26 cellular contexts compared by ENCODE assay signal in the genomic region with DNA sequence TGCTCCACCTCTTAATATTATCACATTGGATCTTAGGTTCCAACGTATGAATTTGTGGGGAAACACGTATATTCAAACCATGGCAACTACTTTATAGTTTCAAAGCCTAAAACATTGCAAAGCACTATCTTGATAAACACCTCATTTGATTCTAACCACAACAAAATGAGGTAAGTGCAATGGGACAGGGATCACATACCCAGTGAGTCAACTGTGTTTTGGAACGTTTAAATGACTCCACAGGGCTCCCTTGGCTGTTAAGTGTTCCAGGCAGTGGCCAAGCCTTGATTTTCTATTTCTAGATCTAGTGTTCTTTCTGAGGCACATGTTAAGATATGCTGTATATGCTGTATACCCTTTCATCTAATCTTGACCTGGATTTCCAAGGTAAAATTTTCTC. TPM values are rescaled to one million over a fixed set of nuclear protein-coding genes. Genes with fewer than 3 reads are reported as not detected.
DNase-seq lines count a peak whose midpoint lies in the region; ATAC-seq and TF ChIP-seq lines count a peak whose summit lies in the region.
"Had no signal": no experiment of that assay in that cellular context is flagged by ENCODE, and none has a peak within 500 bp of the region (broad histone marks: within the 10 kb centered on the region; RNA-seq: fewer than 3 reads in every experiment).

No MANE protein-coding gene starts in this region.

- in situ Hi-C loops in GM23248 (cut with MboI) = no loop called here

- no peaks in the 10 kb centered on the region for H4K20me1 ChIP-seq in GM23248 (ENCODE audit: insufficient read depth)

- no peak overlapping the region for H3K9ac ChIP-seq in GM23248
- H3K9ac ChIP-seq: SK-N-SH had no signal

- H3K9me2 ChIP-seq in GM23248 (ENCODE audit: insufficient read depth) = no peaks in the 10 kb centered on the region
- H3K9me2 ChIP-seq: SK-N-SH had no signal

- peaks cover 80% of the 10 kb centered on the region for H3K4me1 Mint-ChIP-seq in activated T-helper 2 cell treated with anti-CD3 and anti-CD28 coated beads, Interferon-gamma antibody, Interleukin-2, Interleukin-4, amounts not matched to agents 10 μg/mL and 5 μg/mL and 100 μg/mL, durations not matched to agents 14 hours and 24 hours and 36 hours (ENCODE audit: low read depth)

- intact Hi-C loops in activated T-helper 2 cell treated with anti-CD3 and anti-CD28 coated beads, Interferon-gamma antibody, Interleukin-2, Interleukin-4, amounts not matched to agents 10 μg/mL and 5 μg/mL and 100 μg/mL, durations not matched to agents 14 hours and 24 hours and 36 hours (cut with micrococcal nuclease) = loop anchor here (1.0 to 10.0 kb wide), 3 partner anchors 52 to 519 kb away; no protein-coding TSS in a partner anchor
- intact Hi-C loops in mucosa of descending colon (cut with DNase I, micrococcal nuclease) = no loop called here

- H3K27me3 ChIP-seq in GM23248 (replicated peaks; ENCODE audit: insufficient read depth) = peaks cover 42% of the 10 kb centered on the region
- H3K27me3 ChIP-seq: upper lobe of left lung had no signal

- TF ChIP-seq CTCF in mucosa of descending colon (IDR thresholded peaks at IDR 0.05) = no peak

- H3K79me2 ChIP-seq in GM23248 (ENCODE audit: insufficient read depth) = no peaks in the 10 kb centered on the region

- no peak overlapping the region for H2AFZ ChIP-seq in GM23248

- no peaks in the 10 kb centered on the region for H3K9me3 ChIP-seq in GM23248 (ENCODE audit: low read depth)
- H3K9me3 ChIP-seq in mucosa of descending colon = no peaks in the 10 kb centered on the region
- H3K9me3 ChIP-seq: lower lobe of right lung, SK-N-SH, upper lobe of left lung had no signal

- H3K4me3 ChIP-seq in GM23248 (no peak overlapping the region), mucosa of descending colon (no peak overlapping the region)
- H3K4me3 ChIP-seq: lower lobe of right lung, skin epidermis, upper lobe of left lung had no signal

- H3K9me3 Mint-ChIP-seq in activated T-helper 2 cell treated with anti-CD3 and anti-CD28 coated beads, Interferon-gamma antibody, Interleukin-2, Interleukin-4, amounts not matched to agents 10 μg/mL and 5 μg/mL and 100 μg/mL, durations not matched to agents 14 hours and 24 hours and 36 hours = no peaks in the 10 kb centered on the region
- H3K9me3 Mint-ChIP-seq: nephron had no signal

- ATAC-seq in mucosa of descending colon = no peak
- ATAC-seq: activated CD8-positive, alpha-beta memory T cell treated with anti-CD3 and anti-CD28 coated beads, Interleukin-2, amount 10 ng/mL, durations not matched to agents 7 days and 5 days; HCT116; lower lobe of right lung; T-helper 17 cell had no signal

- H3K27ac Mint-ChIP-seq in activated T-helper 2 cell treated with anti-CD3 and anti-CD28 coated beads, Interferon-gamma antibody, Interleukin-2, Interleukin-4, amounts not matched to agents 10 μg/mL and 5 μg/mL and 100 μg/mL, durations not matched to agents 14 hours and 24 hours and 36 hours = peak overlapping the region; percentile 56
- H3K27ac Mint-ChIP-seq: activated CD8-positive, alpha-beta memory T cell treated with anti-CD3 and anti-CD28 coated beads, Interleukin-2, amount 10 ng/mL, durations not matched to agents 7 days and 5 days; brain; nephron; T-helper 17 cell had no signal

- no peaks in the 10 kb centered on the region for H3K36me3 ChIP-seq in GM23248 (ENCODE audit: low read depth)
- H3K36me3 ChIP-seq in mucosa of descending colon (ENCODE audit: low read depth) = no peaks in the 10 kb centered on the region
- H3K36me3 ChIP-seq: lower lobe of right lung, upper lobe of left lung had no signal

- WGBS in GM23248 (ENCODE audit: low coverage in 1 of 2, low lambda C conversion rate in 2 of 2, missing lambda C conversion rate in 2 of 2), 2 experiments = 62 to 64% methylated on average over 3 of the region's 3 CpGs

- no peaks in the 10 kb centered on the region for H3K36me3 Mint-ChIP-seq in activated T-helper 2 cell treated with anti-CD3 and anti-CD28 coated beads, Interferon-gamma antibody, Interleukin-2, Interleukin-4, amounts not matched to agents 10 μg/mL and 5 μg/mL and 100 μg/mL, durations not matched to agents 14 hours and 24 hours and 36 hours (ENCODE audit: low read depth)
- H3K36me3 Mint-ChIP-seq: activated CD8-positive, alpha-beta memory T cell treated with anti-CD3 and anti-CD28 coated beads, Interleukin-2, amount 10 ng/mL, durations not matched to agents 7 days and 5 days; brain had no signal

- DNase-seq in AG08395 (ENCODE audit: low spot score) (peak; percentile 35), GM23248 (peak; percentile 45), myocyte (ENCODE audit: low read depth) (peak; percentile 23), mucosa of descending colon (no peak), A172 (ENCODE audit: low spot score) (no peak), T-helper 9 cell (no peak)
- no peak for DNase-seq in activated T-helper 2 cell treated with anti-CD3 and anti-CD28 coated beads, Interferon-gamma antibody, Interleukin-2, Interleukin-4, amounts not matched to agents 10 μg/mL and 5 μg/mL and 100 μg/mL, durations not matched to agents 14 hours and 24 hours and 36 hours (ENCODE audit: low spot score)
- DNase-seq: activated CD8-positive, alpha-beta memory T cell treated with anti-CD3 and anti-CD28 coated beads, Interleukin-2, amount 10 ng/mL, durations not matched to agents 7 days and 5 days; DND-41; head of caudate nucleus; KG1; lower lobe of right lung; NCI-H1417; NCI-H345; NCI-H82; SK-N-SH; T-helper 17 cell; upper lobe of left lung had no signal

- H3K4me1 ChIP-seq in GM23248 (ENCODE audit: insufficient read depth) (peaks cover 16% of the 10 kb centered on the region), mucosa of descending colon (ENCODE audit: low read depth) (no peaks in the 10 kb centered on the region)

- H3F3A ChIP-seq in GM23248 (ENCODE audit: insufficient read depth) = peaks cover 17% of the 10 kb centered on the region; the same call in 1 of the 2 replicates

- H3K4me3 Mint-ChIP-seq in activated T-helper 2 cell treated with anti-CD3 and anti-CD28 coated beads, Interferon-gamma antibody, Interleukin-2, Interleukin-4, amounts not matched to agents 10 μg/mL and 5 μg/mL and 100 μg/mL, durations not matched to agents 14 hours and 24 hours and 36 hours (ENCODE audit: low read depth) = no peak overlapping the region
- H3K4me3 Mint-ChIP-seq: activated CD8-positive, alpha-beta memory T cell treated with anti-CD3 and anti-CD28 coated beads, Interleukin-2, amount 10 ng/mL, durations not matched to agents 7 days and 5 days; brain; nephron; T-helper 17 cell had no signal

- no peak overlapping the region for H3K4me2 ChIP-seq in GM23248 (ENCODE audit: unreplicated experiment)
- H3K4me2 ChIP-seq: SK-N-SH had no signal

- H3K27me3 Mint-ChIP-seq in activated T-helper 2 cell treated with anti-CD3 and anti-CD28 coated beads, Interferon-gamma antibody, Interleukin-2, Interleukin-4, amounts not matched to agents 10 μg/mL and 5 μg/mL and 100 μg/mL, durations not matched to agents 14 hours and 24 hours and 36 hours (ENCODE audit: low read depth) = no peaks in the 10 kb centered on the region
- H3K27me3 Mint-ChIP-seq: brain had no signal

- H3K27ac ChIP-seq in GM23248 = no peak overlapping the region
- H3K27ac ChIP-seq: C4-2B had no signal

RNA-seq across cellular contexts. Expression of a gene that starts 54.5 kb away (rescaled TPM):
- not detected in 2 replicates for total RNA-seq in GM23248 (2014; rRNA removed; shearing (Covaris generic))
- polyA plus RNA-seq in GM23248 (2016; fragmentation: Nextera tagmentation; extraction: Ambion mirVana) = not detected in 2 replicates
- total RNA-seq in activated T-helper 2 cell treated with anti-CD3 and anti-CD28 coated beads, Interferon-gamma antibody, Interleukin-2, Interleukin-4, amounts not matched to agents 10 μg/mL and 5 μg/mL and 100 μg/mL, durations not matched to agents 14 hours and 24 hours and 36 hours = 0.11 TPM in 1 of 2 replicates, not detected in the other
- not detected in 2 replicates for total RNA-seq in myocyte
- 0.05 TPM for polyA plus RNA-seq in myocyte (2012)
- total RNA-seq in mucosa of descending colon = 10 to 100 TPM in 1 of 3 donors, 1 to 10 TPM in 2; 1.3 to 13.0 (median 1.5) TPM
- not detected in 2 replicates for total RNA-seq in A172 (2014; rRNA removed; shearing (Covaris generic))
- total RNA-seq: activated CD8-positive, alpha-beta memory T cell treated with anti-CD3 and anti-CD28 coated beads, Interleukin-2, amount 10 ng/mL, durations not matched to agents 7 days and 5 days; endothelial cell of umbilical vein; HT1080; kidney epithelial cell; T-helper 17 cell had no signal
- polyA plus RNA-seq: endothelial cell of umbilical vein, SK-N-SH had no signal

Comparison
In these comparisons a context has a peak if more than half of its experiments do, and no peak if none do; other contexts are left out.
1. DNase-seq: peak in AG08395 (single experiment), GM23248 (single experiment) and myocyte (single experiment); none in activated T-helper 2 cell treated with anti-CD3 and anti-CD28 coated beads, Interferon-gamma antibody, Interleukin-2, Interleukin-4, amounts not matched to agents 10 μg/mL and 5 μg/mL and 100 μg/mL, durations not matched to agents 14 hours and 24 hours and 36 hours (single experiment), mucosa of descending colon (0 of 3), A172 (single experiment) and T-helper 9 cell (single experiment).